21 cellular contexts compared by ENCODE assay signal in genomic region chr4:155529761-155530160, GRCh38.
DNase-seq lines count a peak whose midpoint lies in the region; FAIRE-seq and TF ChIP-seq lines count a peak whose summit lies in the region.
"Had no signal": no experiment of that assay in that cellular context is flagged by ENCODE, and none has a peak within 500 bp of the region (broad histone marks: within the 10 kb centered on the region; RNA-seq: fewer than 3 reads in every experiment).

No MANE protein-coding gene starts in this region.

- CTCF ChIA-PET in PC-9 (lab: Charles Lee), result interaction anchor here (0.7 kb wide), 1 partner anchor 155 kb away, joined by 4 read pairs; no protein-coding TSS in a partner anchor

- FAIRE-seq in frontal cortex (lab: Jason Lieb, UNC), result peak; percentile 19
- FAIRE-seq: GM12892, HepG2 had no signal

- POLR2A ChIA-PET in PC-9 (lab: Charles Lee; ENCODE audit: unreplicated experiment), result no interaction called here

- H3K18ac ChIP-seq in mesendoderm (ENCODE audit: low read length), result no peak overlapping the region

- H3K9me2 ChIP-seq in Karpas-422 (replicated peaks; ENCODE audit: insufficient read depth, low read length) (no peaks in the 10 kb centered on the region), PC-9 (ENCODE audit: insufficient read depth) (no peaks in the 10 kb centered on the region)

- no peak overlapping the region for H3K56ac ChIP-seq in mesendoderm (ENCODE audit: low read length)

- intact Hi-C loops in PC-9 (cut with micrococcal nuclease; ENCODE audit: unreplicated experiment), result loop anchor here (1.0 to 5.0 kb wide), 2 partner anchors 73 to 258 kb away; no protein-coding TSS in a partner anchor

- H3F3A ChIP-seq in PC-9 (ENCODE audit: insufficient read depth, low read depth) (no peaks in the 10 kb centered on the region), smooth muscle cell (ENCODE audit: low read depth) (no peaks in the 10 kb centered on the region)

- H2AK5ac ChIP-seq in mesendoderm (ENCODE audit: low read length), result no peak overlapping the region

- H4K20me1 ChIP-seq in Karpas-422 (ENCODE audit: insufficient read depth, low read depth, low read length), result no peaks in the 10 kb centered on the region
- no peaks in the 10 kb centered on the region for H4K20me1 ChIP-seq in PC-9 (ENCODE audit: insufficient read depth)
- no peaks in the 10 kb centered on the region for H4K20me1 ChIP-seq in smooth muscle cell (ENCODE audit: low read depth)

- TF ChIP-seq CTCF in PC-9 (conservative IDR thresholded peaks at IDR 0.05) (no peak), smooth muscle cell (IDR thresholded peaks at IDR 0.05; ENCODE audit: borderline replicate concordance, insufficient read depth, poor library complexity, severe bottlenecking) (no peak)

- no peak overlapping the region for H3K9ac ChIP-seq in Karpas-422 (ENCODE audit: low read length)
- H3K9ac ChIP-seq in smooth muscle cell (ENCODE audit: low read depth), result no peak overlapping the region
- H3K9ac ChIP-seq in mesendoderm (ENCODE audit: low read length), result no peak overlapping the region

- H3K79me2 ChIP-seq in Karpas-422 (ENCODE audit: low read length), result no peaks in the 10 kb centered on the region
- no peaks in the 10 kb centered on the region for H3K79me2 ChIP-seq in PC-9 (ENCODE audit: low read depth)
- H3K79me2 ChIP-seq in smooth muscle cell (ENCODE audit: low read depth), result no peaks in the 10 kb centered on the region
- H3K79me2 ChIP-seq in mesendoderm (ENCODE audit: control insufficient read depth, insufficient read depth, low read length), result no peaks in the 10 kb centered on the region

- H3K4me2 ChIP-seq in Karpas-422 (ENCODE audit: low read depth, low read length, poor library complexity, severe bottlenecking), result no peak overlapping the region
- H3K4me2 ChIP-seq in PC-9, result no peak overlapping the region
- peak overlapping the region; percentile 47 for H3K4me2 ChIP-seq in smooth muscle cell
- H3K4me2 ChIP-seq in mesendoderm (ENCODE audit: low read length), result no peak overlapping the region

- H2BK120ac ChIP-seq in mesendoderm (ENCODE audit: low read depth, low read length), result no peak overlapping the region

- H3K27ac ChIP-seq in Karpas-422 (ENCODE audit: low read length), result peak overlapping the region; percentile 68
- peak overlapping the region; percentile 62 for H3K27ac ChIP-seq in PC-9
- peak overlapping the region; percentile 34 for H3K27ac ChIP-seq in smooth muscle cell (ENCODE audit: low read depth)
- H3K27ac ChIP-seq in mesendoderm (ENCODE audit: low read depth, low read length), result no peak overlapping the region

- no peak overlapping the region for H2BK15ac ChIP-seq in mesendoderm (replicated peaks; ENCODE audit: low read depth)

- H3K27me3 ChIP-seq in Karpas-422 (ENCODE audit: low read length), result no peaks in the 10 kb centered on the region
- no peaks in the 10 kb centered on the region for H3K27me3 ChIP-seq in PC-9 (ENCODE audit: insufficient read depth, low read depth)
- H3K27me3 ChIP-seq in smooth muscle cell (ENCODE audit: low read depth), result no peaks in the 10 kb centered on the region
- no peaks in the 10 kb centered on the region for H3K27me3 ChIP-seq in mesendoderm (ENCODE audit: insufficient read depth, low read length, poor library complexity)

- no peaks in the 10 kb centered on the region for H3K79me1 ChIP-seq in mesendoderm (ENCODE audit: low read length)

- H3K4me1 ChIP-seq in Karpas-422 (ENCODE audit: low read length) (peaks cover 79% of the 10 kb centered on the region), PC-9 (replicated peaks; ENCODE audit: insufficient read depth) (peaks cover 11% of the 10 kb centered on the region; the same call in 1 of the 2 replicates), smooth muscle cell (ENCODE audit: low read depth) (peaks cover 12% of the 10 kb centered on the region), mesendoderm (ENCODE audit: control insufficient read depth, low read depth, low read length) (no peaks in the 10 kb centered on the region)
- H3K4me1 ChIP-seq: HAP-1 had no signal

- no peak overlapping the region for H3K23ac ChIP-seq in mesendoderm (ENCODE audit: low read length)

- H3K4me3 ChIP-seq in Karpas-422 (ENCODE audit: low read length), result no peak overlapping the region
- no peak overlapping the region for H3K4me3 ChIP-seq in PC-9
- no peak overlapping the region for H3K4me3 ChIP-seq in smooth muscle cell
- H3K4me3 ChIP-seq in mesendoderm (ENCODE audit: low read length), result no peak overlapping the region
- H3K4me3 ChIP-seq: HAP-1 had no signal

- no peak overlapping the region for H4K8ac ChIP-seq in mesendoderm (ENCODE audit: low read depth, low read length)

- BruUV-seq in PC-9 (replicated peaks; lab: Mats Ljungman, UMichigan), result no TSS peak

- H3K4ac ChIP-seq in mesendoderm (ENCODE audit: low read depth, low read length), result no peak overlapping the region

- H2AFZ ChIP-seq in Karpas-422 (ENCODE audit: low read length) (peak overlapping the region; percentile 59), PC-9 (0 out of 2 replicates have a peak overlapping the region, but pooled peaks have one; percentile 27), smooth muscle cell (ENCODE audit: low read depth) (no peak overlapping the region)

- H4K5ac ChIP-seq in mesendoderm (ENCODE audit: low read length), result no peak overlapping the region

- no peaks in the 10 kb centered on the region for H3K36me3 ChIP-seq in Karpas-422 (ENCODE audit: insufficient read depth, low read length)
- no peaks in the 10 kb centered on the region for H3K36me3 ChIP-seq in PC-9 (ENCODE audit: low read depth)
- H3K36me3 ChIP-seq in smooth muscle cell (ENCODE audit: low read depth), result no peaks in the 10 kb centered on the region
- no peaks in the 10 kb centered on the region for H3K36me3 ChIP-seq in mesendoderm (ENCODE audit: control insufficient read depth, insufficient read depth, low read length)
- H3K36me3 ChIP-seq: HAP-1 had no signal

- H3K9me3 ChIP-seq in Karpas-422 (ENCODE audit: low read length) (no peaks in the 10 kb centered on the region), PC-9 (ENCODE audit: insufficient read depth, low read depth) (no peaks in the 10 kb centered on the region), smooth muscle cell (replicated peaks; ENCODE audit: low read depth) (no peaks in the 10 kb centered on the region)
- H3K9me3 ChIP-seq: HAP-1 had no signal

- 73% methylated on average over 2 of the region's 2 CpGs for whole genome bisulfite sequencing in smooth muscle cell (ENCODE audit: low lambda C conversion rate)
- no CpG with 5 or more reads among the region's 2 CpGs for WGBS in mesendoderm (ENCODE audit: extremely low coverage, insufficient coverage, low lambda C conversion rate)

- no peak overlapping the region for H2BK5ac ChIP-seq in mesendoderm (ENCODE audit: low read length)

- DNase-seq in Karpas-422 (no peak), PC-9 (no peak), frontal cortex (ENCODE audit: low spot score in 2 of 2) (no peak), smooth muscle cell (lab: John Stamatoyannopoulos, UW; ENCODE audit: unreplicated experiment) (no peak), mesendoderm (no peak), germinal center (ENCODE audit: low spot score) (no peak), NCI-H446 (lab: John Stamatoyannopoulos, UW) (no peak)
- DNase-seq: C1 segment of cervical spinal cord; CD8-positive, alpha-beta memory T cell; GOT3; MV-4-11; NCI-H1105; NCI-H1436 treated with DMSO at 0.1 percent for 48 hours; NCI-H187 treated with DMSO at 0.1 percent for 48 hours; NCI-H2171 treated with DMSO at 0.1 percent for 48 hours; NCI-H524 treated with DMSO at 0.1 percent for 48 hours; Right ventricle myocardium superior; RPMI8226 had no signal
